In the genomic region with DNA sequence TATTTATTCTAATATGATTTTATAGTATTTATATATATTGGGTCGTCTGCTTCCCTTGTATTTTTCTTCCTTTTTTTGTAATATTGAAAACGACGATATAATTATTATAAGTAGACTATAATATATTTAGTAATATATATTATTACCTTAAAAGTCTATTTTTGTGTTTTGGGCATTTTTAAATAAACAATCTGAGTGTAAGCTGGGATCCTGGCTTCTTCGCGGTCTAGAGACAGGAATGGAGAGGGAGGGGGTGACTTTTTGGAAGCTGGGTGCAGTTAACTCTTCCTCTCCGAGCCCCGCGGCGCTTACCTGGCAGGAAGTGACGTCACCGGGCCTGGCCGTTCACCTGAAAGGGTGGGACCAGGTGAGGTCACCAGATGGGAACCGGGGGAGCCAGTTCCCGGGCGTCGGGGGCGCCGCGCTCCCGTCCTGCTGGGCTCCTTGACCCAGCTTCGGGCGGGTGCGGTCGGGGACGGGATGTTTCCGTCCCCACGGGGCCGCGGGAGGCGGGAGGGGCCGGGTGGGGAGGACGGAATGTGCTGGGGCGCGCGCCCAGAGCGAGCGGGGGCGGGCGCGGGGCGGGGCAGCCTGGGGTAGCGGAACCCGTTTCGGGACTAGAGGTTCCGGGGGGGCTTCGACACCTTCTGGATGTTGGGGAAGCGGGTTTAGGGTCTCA, we compare ENCODE assay signal across 8 cellular contexts. TPM values are rescaled to one million over a fixed set of nuclear protein-coding genes. Genes with fewer than 3 reads are reported as not detected.
DNase-seq lines count a peak whose midpoint lies in the region; ATAC-seq lines count a peak whose summit lies in the region.

No MANE protein-coding gene starts in this region.

- no peaks in the 10 kb centered on the region for H3K9me3 ChIP-seq in duodenal mucosa (ENCODE audit: control insufficient read depth in 1 of 2, low read length in 2 of 2)

- H3K4me1 Mint-ChIP-seq in activated CD8-positive, alpha-beta T cell treated with anti-CD3 and anti-CD28 coated beads, Interleukin-2, amount 10 ng/mL, durations not matched to agents 7 days and 5 days (ENCODE audit: low read depth) = peaks cover 43% of the 10 kb centered on the region

- H3K27me3 ChIP-seq in duodenal mucosa (ENCODE audit: control insufficient read depth in 1 of 2, insufficient read depth in 2 of 2, low read length in 2 of 2) = peaks cover 0 to 3% of the 10 kb centered on the region in 2 donors

- H3K9me3 Mint-ChIP-seq in activated CD8-positive, alpha-beta T cell treated with anti-CD3 and anti-CD28 coated beads, Interleukin-2, amount 10 ng/mL, durations not matched to agents 7 days and 5 days (ENCODE audit: insufficient read depth) = no peaks in the 10 kb centered on the region

- peaks cover 14 to 20% of the 10 kb centered on the region in 2 donors for H3K36me3 ChIP-seq in duodenal mucosa (ENCODE audit: control insufficient read depth in 1 of 2, insufficient read depth in 2 of 2, low read length in 2 of 2)

- no peaks in the 10 kb centered on the region for H3K27me3 Mint-ChIP-seq in activated CD8-positive, alpha-beta T cell treated with anti-CD3 and anti-CD28 coated beads, Interleukin-2, amount 10 ng/mL, durations not matched to agents 7 days and 5 days (ENCODE audit: low read depth)

- POLR2A ChIA-PET in activated CD8-positive, alpha-beta T cell treated with anti-CD3 and anti-CD28 coated beads, Interleukin-2, amount 10 ng/mL, durations not matched to agents 7 days and 5 days (lab: Charles Lee) = interaction anchor here (1.6 to 4.1 kb wide), 4 partner anchors 11 to 36 kb away, joined by 10 to 100 read pairs (median 18); partner anchors contain the start of genes MED29, PAF1, RPS16 and SUPT5H

- peak overlapping the region; percentile 99 for H3K27ac ChIP-seq in duodenal mucosa (ENCODE audit: low read depth, low read length)

- H3K27ac Mint-ChIP-seq in activated CD8-positive, alpha-beta T cell treated with anti-CD3 and anti-CD28 coated beads, Interleukin-2, amount 10 ng/mL, durations not matched to agents 7 days and 5 days = peak overlapping the region; percentile 99

- peak overlapping the region; percentile 95 to 96 for H3K4me3 ChIP-seq in duodenal mucosa (ENCODE audit: low read depth in 1 of 2, low read length in 2 of 2)

- peak; percentile 3 for ATAC-seq in activated CD8-positive, alpha-beta T cell treated with anti-CD3 and anti-CD28 coated beads, Interleukin-2, amount 10 ng/mL, durations not matched to agents 7 days and 5 days

- peaks cover 47% of the 10 kb centered on the region for H3K36me3 Mint-ChIP-seq in activated CD8-positive, alpha-beta T cell treated with anti-CD3 and anti-CD28 coated beads, Interleukin-2, amount 10 ng/mL, durations not matched to agents 7 days and 5 days (ENCODE audit: low read depth)

- CTCF ChIA-PET in activated CD8-positive, alpha-beta T cell treated with anti-CD3 and anti-CD28 coated beads, Interleukin-2, amount 10 ng/mL, durations not matched to agents 7 days and 5 days (lab: Charles Lee) = interaction anchor here (4.6 kb wide), 1 partner anchor 12 kb away, joined by 50 read pairs; no protein-coding TSS in a partner anchor

- peak overlapping the region; percentile 100 for H3K9ac ChIP-seq in duodenal mucosa (ENCODE audit: low read depth in 1 of 2, low read length in 2 of 2)

- H3K4me3 Mint-ChIP-seq in activated CD8-positive, alpha-beta T cell treated with anti-CD3 and anti-CD28 coated beads, Interleukin-2, amount 10 ng/mL, durations not matched to agents 7 days and 5 days = peak overlapping the region; percentile 97

- peaks cover 25 to 32% of the 10 kb centered on the region in 2 donors for H3K4me1 ChIP-seq in duodenal mucosa (ENCODE audit: control insufficient read depth in 1 of 2, insufficient read depth in 2 of 2, low read length in 2 of 2)

- peak; percentile 73 for DNase-seq in SIG-M5 treated with dmso at 0.1 percent for 504 hours (lab: John Stamatoyannopoulos, UW; ENCODE audit: unreplicated experiment)
- no peak for DNase-seq in SIG-M5 (lab: John Stamatoyannopoulos, UW)
- peak; percentile 86 for DNase-seq in NCI-H2227 treated with DMSO at 0.1 percent for 48 hours (lab: John Stamatoyannopoulos, UW)
- peak; percentile 90 for DNase-seq in activated CD8-positive, alpha-beta T cell treated with anti-CD3 and anti-CD28 coated beads, Interleukin-2, amount 10 ng/mL, durations not matched to agents 7 days and 5 days
- peak; percentile 80 to 90 for DNase-seq in lung microvascular endothelial cell (ENCODE audit: low read depth in 2 of 2)
- DNase-seq in stimulated activated CD4-positive, alpha-beta T cell treated with anti-CD3 and anti-CD28 coated beads, TNF-alpha, amount 100 ng/mL, for 48 hours (ENCODE audit: low read depth in 3 of 3) = peak; percentile 60 to 81 (median 71)
- DNase-seq in COLO829 (ENCODE audit: low spot score) = no peak

RNA-seq across cellular contexts. Expression of gene ZFP36, which starts 2.7 kb away (rescaled TPM):
- 10 to 100 TPM; 72.4 to 91.4 TPM for total RNA-seq in activated CD8-positive, alpha-beta T cell treated with anti-CD3 and anti-CD28 coated beads, Interleukin-2, amount 10 ng/mL, durations not matched to agents 7 days and 5 days
- total RNA-seq in lung microvascular endothelial cell = 0.44 and 4.0 TPM in 2 replicates

RNA-seq across cellular contexts. Expression of gene PLEKHG2, which starts 3.1 kb away (rescaled TPM):
- total RNA-seq in activated CD8-positive, alpha-beta T cell treated with anti-CD3 and anti-CD28 coated beads, Interleukin-2, amount 10 ng/mL, durations not matched to agents 7 days and 5 days = 10 to 100 TPM; 64.4 to 68.5 TPM
- 10.1 and 10.5 TPM in 2 replicates for total RNA-seq in lung microvascular endothelial cell

RNA-seq across cellular contexts. Expression of gene MED29, which starts 18.2 kb away (rescaled TPM):
- total RNA-seq in activated CD8-positive, alpha-beta T cell treated with anti-CD3 and anti-CD28 coated beads, Interleukin-2, amount 10 ng/mL, durations not matched to agents 7 days and 5 days = 10 to 100 TPM; 32.6 to 39.3 TPM
- total RNA-seq in lung microvascular endothelial cell = 11.1 and 13.5 TPM in 2 replicates

RNA-seq across cellular contexts. Expression of gene PAF1, which starts 18.4 kb away (rescaled TPM):
- 10 to 100 TPM; 48.2 to 48.9 TPM for total RNA-seq in activated CD8-positive, alpha-beta T cell treated with anti-CD3 and anti-CD28 coated beads, Interleukin-2, amount 10 ng/mL, durations not matched to agents 7 days and 5 days
- total RNA-seq in lung microvascular endothelial cell = 20.5 and 23.6 TPM in 2 replicates

RNA-seq across cellular contexts. Expression of gene RPS16, which starts 26.4 kb away (rescaled TPM):
- total RNA-seq in activated CD8-positive, alpha-beta T cell treated with anti-CD3 and anti-CD28 coated beads, Interleukin-2, amount 10 ng/mL, durations not matched to agents 7 days and 5 days = 1,000 to 10,000 TPM; 2,100 to 2,157 TPM
- total RNA-seq in lung microvascular endothelial cell = 200 and 211 TPM in 2 replicates

Comparison
In these comparisons a context has a peak if more than half of its experiments do, and no peak if none do; other contexts are left out.
1. DNase-seq: peak in SIG-M5 treated with dmso at 0.1 percent for 504 hours (single experiment), NCI-H2227 treated with DMSO at 0.1 percent for 48 hours (single experiment), activated CD8-positive, alpha-beta T cell treated with anti-CD3 and anti-CD28 coated beads, Interleukin-2, amount 10 ng/mL, durations not matched to agents 7 days and 5 days (single experiment), lung microvascular endothelial cell (2 of 2) and stimulated activated CD4-positive, alpha-beta T cell treated with anti-CD3 and anti-CD28 coated beads, TNF-alpha, amount 100 ng/mL, for 48 hours (3 of 3); none in SIG-M5 (single experiment) and COLO829 (single experiment).
2. RNA of gene ZFP36, which starts 2.7 kb away (total RNA-seq): 72.4 to 91.4 TPM in activated CD8-positive, alpha-beta T cell treated with anti-CD3 and anti-CD28 coated beads, Interleukin-2, amount 10 ng/mL, durations not matched to agents 7 days and 5 days; 0.44 to 4.0 TPM in lung microvascular endothelial cell; every median in the first group is over 10 times any median in the second.